ENCODE assay signal across 8 cellular contexts in genomic region chr2:240568678-240569522, GRCh38. TPM values are rescaled to one million over a fixed set of nuclear protein-coding genes. Genes with fewer than 3 reads are reported as not detected.
DNase-seq lines count a peak whose midpoint lies in the region; ATAC-seq and TF ChIP-seq lines count a peak whose summit lies in the region.

No MANE protein-coding gene starts in this region.

- H3K9me3 ChIP-seq in muscle layer of duodenum (ENCODE audit: control insufficient read depth in 1 of 2, low read length in 2 of 2) = no peaks in the 10 kb centered on the region
- H3K9me3 ChIP-seq in transverse colon = no peaks in the 10 kb centered on the region

- no peaks in the 10 kb centered on the region for H3K27me3 ChIP-seq in muscle layer of duodenum (ENCODE audit: low read depth, low read length)
- H3K27me3 ChIP-seq in transverse colon = no peaks in the 10 kb centered on the region

- H3K4me1 ChIP-seq in muscle layer of duodenum (ENCODE audit: control insufficient read depth in 1 of 2, insufficient read depth in 2 of 2, low read length in 2 of 2) = peaks cover 22 to 45% of the 10 kb centered on the region in 2 donors
- peaks cover 39 to 56% (median 51%) of the 10 kb centered on the region in 4 donors for H3K4me1 ChIP-seq in transverse colon

- no peak for TF ChIP-seq EP300 in transverse colon (IDR thresholded peaks at IDR 0.05; ENCODE audit: low read depth)

- H3K4me3 Mint-ChIP-seq in activated T-cell treated with anti-CD3 and anti-CD28 coated beads, Interleukin-2, amount 50 U/mL, for 72 hours = peak overlapping the region; percentile 83 to 88

- ATAC-seq in HG02588 (IDR thresholded peaks at IDR 0.05; ENCODE audit: unreplicated experiment) = peak; percentile 21
- ATAC-seq in activated T-cell treated with anti-CD3 and anti-CD28 coated beads, Interleukin-2, amount 50 U/mL, for 72 hours (replicated peaks in 1 of 2) = peak in 1 of 2 donors; percentile 2

- no peaks in the 10 kb centered on the region for H3K9me3 Mint-ChIP-seq in activated T-cell treated with anti-CD3 and anti-CD28 coated beads, Interleukin-2, amount 50 U/mL, for 72 hours

- H3K4me3 ChIP-seq in muscle layer of duodenum (ENCODE audit: low read depth in 1 of 2, low read length in 2 of 2) = peak overlapping the region; percentile 72 to 83
- peak overlapping the region; percentile 66 to 82 (median 74) for H3K4me3 ChIP-seq in transverse colon

- H3K36me3 Mint-ChIP-seq in activated T-cell treated with anti-CD3 and anti-CD28 coated beads, Interleukin-2, amount 50 U/mL, for 72 hours (ENCODE audit: insufficient read depth in 2 of 2) = peaks cover 7 to 8% of the 10 kb centered on the region in 2 donors

- H3K4me1 Mint-ChIP-seq in activated T-cell treated with anti-CD3 and anti-CD28 coated beads, Interleukin-2, amount 50 U/mL, for 72 hours (ENCODE audit: low read depth) = peaks cover 57% of the 10 kb centered on the region

- no peak for TF ChIP-seq CTCF in transverse colon (IDR thresholded peaks at IDR 0.05)

- intact Hi-C loops in transverse colon (cut with DNase I; ENCODE audit: low total_unique reads) = no loop called here

- in situ Hi-C loops in transverse colon (cut with MboI; ENCODE audit: low pct_ligation_motif_present in 1 of 4, low pct_unique_long_range_greater_than_20kb in 1 of 4, low sequenced_read_pairs in 3 of 4) = no loop called here

- TF ChIP-seq POLR2A in transverse colon (IDR thresholded peaks at IDR 0.05) = no peak

- H3K27ac Mint-ChIP-seq in activated T-cell treated with anti-CD3 and anti-CD28 coated beads, Interleukin-2, amount 50 U/mL, for 72 hours = peak overlapping the region; percentile 79

- H3K36me3 ChIP-seq in muscle layer of duodenum (ENCODE audit: control insufficient read depth in 1 of 2, insufficient read depth in 2 of 2, low read length in 2 of 2) (peaks cover 0 to 12% of the 10 kb centered on the region in 2 donors), transverse colon (no peaks in the 10 kb centered on the region)

- H3K27ac ChIP-seq in muscle layer of duodenum (ENCODE audit: low read length) = no peak overlapping the region
- H3K27ac ChIP-seq in transverse colon = peak overlapping the region; percentile 78 to 90 (median 88)

- H3K27me3 Mint-ChIP-seq in activated T-cell treated with anti-CD3 and anti-CD28 coated beads, Interleukin-2, amount 50 U/mL, for 72 hours (ENCODE audit: low read depth) = no peaks in the 10 kb centered on the region

- 1% methylated on average over 32 of the region's 93 CpGs; no CpG with 5 or more reads in 1 of the 2 donors for WGBS in transverse colon (ENCODE audit: low coverage in 1 of 2), 2 donors

- peak; percentile 54 for DNase-seq in NCI-H146 (lab: John Stamatoyannopoulos, UW)
- DNase-seq in NCI-H146 treated with DMSO at 0.1 percent for 48 hours (lab: John Stamatoyannopoulos, UW; ENCODE audit: unreplicated experiment) = no peak
- DNase-seq in NCI-H345 treated with DMSO at 0.1 percent for 48 hours (lab: John Stamatoyannopoulos, UW; ENCODE audit: unreplicated experiment) = peak; percentile 24
- peak; percentile 50 to 64 for DNase-seq in activated T-cell treated with anti-CD3 and anti-CD28 coated beads, Interleukin-2, amount 50 U/mL, for 72 hours
- DNase-seq in fibroblast of gingiva (ENCODE audit: low read depth) = peak; percentile 63
- peak; percentile 74 for DNase-seq in transverse colon

RNA-seq across cellular contexts. Expression of gene RNPEPL1, which starts 0.6 kb away (rescaled TPM):
- 10 to 100 TPM; 74.0 to 77.3 TPM for total RNA-seq in activated T-cell treated with anti-CD3 and anti-CD28 coated beads, Interleukin-2, amount 50 U/mL, for 72 hours
- 100 to 1,000 TPM; 118 to 208 (median 151) TPM for total RNA-seq in transverse colon

RNA-seq across cellular contexts. Expression of gene DUSP28, which starts 8.7 kb away (rescaled TPM):
- total RNA-seq in activated T-cell treated with anti-CD3 and anti-CD28 coated beads, Interleukin-2, amount 50 U/mL, for 72 hours = 1 to 10 TPM; 7.1 to 7.3 TPM
- total RNA-seq in transverse colon = 10 to 100 TPM in 1 of 4 donors, 1 to 10 TPM in 3; 3.4 to 10.8 (median 6.2) TPM

RNA-seq across cellular contexts. Expression of gene ANKMY1, which starts 11.1 kb away (rescaled TPM):
- total RNA-seq in activated T-cell treated with anti-CD3 and anti-CD28 coated beads, Interleukin-2, amount 50 U/mL, for 72 hours = 10 to 100 TPM; 31.6 to 44.9 TPM
- 10 to 100 TPM; 15.1 to 64.0 (median 27.5) TPM for total RNA-seq in transverse colon

RNA-seq across cellular contexts. Expression of gene CAPN10, which starts 17.6 kb away (rescaled TPM):
- total RNA-seq in activated T-cell treated with anti-CD3 and anti-CD28 coated beads, Interleukin-2, amount 50 U/mL, for 72 hours = 10 to 100 TPM; 36.9 to 43.7 TPM
- total RNA-seq in transverse colon = 100 to 1,000 TPM in 1 of 4 donors, 10 to 100 TPM in 3; 41.9 to 118 (median 48.7) TPM

RNA-seq across cellular contexts. Expression of gene GPR35, which starts 56.4 kb away (rescaled TPM):
- 10 to 100 TPM; 48.2 to 50.7 TPM for total RNA-seq in activated T-cell treated with anti-CD3 and anti-CD28 coated beads, Interleukin-2, amount 50 U/mL, for 72 hours
- total RNA-seq in transverse colon = 100 to 1,000 TPM in 3 of 4 donors, 10 to 100 TPM in 1; 91.1 to 244 (median 136) TPM
